In genomic region chr2:108579631-108580030, GRCh38 we compare ENCODE assay signal across 12 cellular contexts. TPM values are rescaled to one million over a fixed set of nuclear protein-coding genes. Genes with fewer than 3 reads are reported as not detected.
A peak's percentile ranks its signal among the peaks of the same experiment; 100 is the strongest.
DNase-seq lines count a peak whose midpoint lies in the region; ATAC-seq and TF ChIP-seq lines count a peak whose summit lies in the region.
"Had no signal": no experiment of that assay in that cellular context is flagged by ENCODE, and none has a peak within 500 bp of the region (broad histone marks: within the 10 kb centered on the region; RNA-seq: fewer than 3 reads in every experiment).

No MANE protein-coding gene starts in this region.

- intact Hi-C loops in left lung (cut with DNase I) = loop anchor here in 1 of 2 donors (10.0 kb wide), 1 partner anchor 225 kb away; no protein-coding TSS in a partner anchor

- DNase-seq in Karpas-422 (peak; percentile 31), chondrocyte (ENCODE audit: low spot score) (no peak), left lung (no peak), NCI-H2196 treated with DMSO at 0.1 percent for 48 hours (lab: John Stamatoyannopoulos, UW; ENCODE audit: unreplicated experiment) (no peak), cerebellum (ENCODE audit: low spot score) (no peak)
- peak in 1 of 2 donors; percentile 25 for DNase-seq in stimulated activated effector memory CD8-positive, alpha-beta T cell treated with anti-CD3 and anti-CD28 coated beads, Interleukin-12 subunit alpha, Interleukin-12 subunit beta, amount 100 ng/mL, for 72 hours (ENCODE audit: low spot score in 2 of 2)
- DNase-seq: activated CD8-positive, alpha-beta T cell treated with anti-CD3 and anti-CD28 coated beads, Interleukin-2, amount 10 ng/mL, durations not matched to agents 7 days and 5 days; DMS53; NCI-H226 had no signal

- H3K9me2 ChIP-seq in Karpas-422 (replicated peaks; ENCODE audit: insufficient read depth, low read length) = no peaks in the 10 kb centered on the region

- no peak overlapping the region for H3K4me2 ChIP-seq in Karpas-422 (ENCODE audit: low read depth, low read length, poor library complexity, severe bottlenecking)
- H3K4me2 ChIP-seq: KMS-11 had no signal

- no peaks in the 10 kb centered on the region for H3K9me3 Mint-ChIP-seq in chondrocyte (ENCODE audit: low read depth)
- no peaks in the 10 kb centered on the region for H3K9me3 Mint-ChIP-seq in stimulated activated effector memory CD8-positive, alpha-beta T cell treated with anti-CD3 and anti-CD28 coated beads, Interleukin-12 subunit alpha, Interleukin-12 subunit beta, amount 100 ng/mL, for 72 hours

- no peaks in the 10 kb centered on the region for H3K36me3 Mint-ChIP-seq in chondrocyte (ENCODE audit: low read depth)
- no peaks in the 10 kb centered on the region for H3K36me3 Mint-ChIP-seq in stimulated activated effector memory CD8-positive, alpha-beta T cell treated with anti-CD3 and anti-CD28 coated beads, Interleukin-12 subunit alpha, Interleukin-12 subunit beta, amount 100 ng/mL, for 72 hours

- H3K27ac Mint-ChIP-seq in chondrocyte (ENCODE audit: unreplicated experiment) = peak overlapping the region; percentile 95
- H3K27ac Mint-ChIP-seq in stimulated activated effector memory CD8-positive, alpha-beta T cell treated with anti-CD3 and anti-CD28 coated beads, Interleukin-12 subunit alpha, Interleukin-12 subunit beta, amount 100 ng/mL, for 72 hours = peak overlapping the region; percentile 99
- H3K27ac Mint-ChIP-seq: activated CD8-positive, alpha-beta T cell treated with anti-CD3 and anti-CD28 coated beads, Interleukin-2, amount 10 ng/mL, durations not matched to agents 7 days and 5 days had no signal

- H3K4me3 ChIP-seq in Karpas-422 (ENCODE audit: low read length) (no peak overlapping the region), left lung (no peak overlapping the region)

- H3K4me1 Mint-ChIP-seq in chondrocyte (ENCODE audit: low read depth) = peaks cover 81% of the 10 kb centered on the region
- H3K4me1 Mint-ChIP-seq in stimulated activated effector memory CD8-positive, alpha-beta T cell treated with anti-CD3 and anti-CD28 coated beads, Interleukin-12 subunit alpha, Interleukin-12 subunit beta, amount 100 ng/mL, for 72 hours = peaks cover 47% of the 10 kb centered on the region

- no peaks in the 10 kb centered on the region for H3K27me3 ChIP-seq in Karpas-422 (ENCODE audit: low read length)
- H3K27me3 ChIP-seq in left lung = no peaks in the 10 kb centered on the region

- no peak overlapping the region for H3K27ac ChIP-seq in Karpas-422 (ENCODE audit: low read length)
- no peak overlapping the region for H3K27ac ChIP-seq in left lung
- H3K27ac ChIP-seq: epithelial cell of prostate, KMS-11 had no signal

- no peak overlapping the region for H3K9ac ChIP-seq in Karpas-422 (ENCODE audit: low read length)
- H3K9ac ChIP-seq: KMS-11 had no signal

- no peaks in the 10 kb centered on the region for H3K27me3 Mint-ChIP-seq in chondrocyte (ENCODE audit: low read depth)

- H4K20me1 ChIP-seq in Karpas-422 (ENCODE audit: insufficient read depth, low read depth, low read length) = peaks cover 37% of the 10 kb centered on the region; the same call in 1 of the 2 replicates

- ATAC-seq in left lung (peak; percentile 43), GM21723 (IDR thresholded peaks at IDR 0.05; ENCODE audit: unreplicated experiment) (no peak)
- ATAC-seq in stimulated activated effector memory CD8-positive, alpha-beta T cell treated with anti-CD3 and anti-CD28 coated beads, Interleukin-12 subunit alpha, Interleukin-12 subunit beta, amount 100 ng/mL, for 72 hours = no peak
- ATAC-seq: activated CD8-positive, alpha-beta T cell treated with anti-CD3 and anti-CD28 coated beads, Interleukin-2, amount 10 ng/mL, durations not matched to agents 7 days and 5 days had no signal

- H3K4me1 ChIP-seq in Karpas-422 (ENCODE audit: low read length) (peaks cover 23% of the 10 kb centered on the region), left lung (peaks cover 24 to 46% of the 10 kb centered on the region in 2 donors)

- H3K9me3 ChIP-seq in Karpas-422 (ENCODE audit: low read length) (no peaks in the 10 kb centered on the region), left lung (no peaks in the 10 kb centered on the region)

- H3K79me2 ChIP-seq in Karpas-422 (ENCODE audit: low read length) = no peaks in the 10 kb centered on the region

- TF ChIP-seq CTCF in chondrocyte (IDR thresholded peaks at IDR 0.05) = peak; percentile 30
- TF ChIP-seq CTCF in left lung (IDR thresholded peaks at IDR 0.05) = no peak

- H2AFZ ChIP-seq in Karpas-422 (ENCODE audit: low read length) = no peak overlapping the region

- H3K36me3 ChIP-seq in Karpas-422 (ENCODE audit: insufficient read depth, low read length) = no peaks in the 10 kb centered on the region
- no peaks in the 10 kb centered on the region for H3K36me3 ChIP-seq in left lung

- H3K4me3 Mint-ChIP-seq in chondrocyte (ENCODE audit: unreplicated experiment) = peak overlapping the region; percentile 35
- no peak overlapping the region for H3K4me3 Mint-ChIP-seq in stimulated activated effector memory CD8-positive, alpha-beta T cell treated with anti-CD3 and anti-CD28 coated beads, Interleukin-12 subunit alpha, Interleukin-12 subunit beta, amount 100 ng/mL, for 72 hours
- H3K4me3 Mint-ChIP-seq: activated CD8-positive, alpha-beta T cell treated with anti-CD3 and anti-CD28 coated beads, Interleukin-2, amount 10 ng/mL, durations not matched to agents 7 days and 5 days had no signal

RNA-seq across cellular contexts. Expression of gene LIMS1, which starts 45.4 kb away (rescaled TPM):
- 9.7 and 14.1 TPM in 2 replicates for total RNA-seq in Karpas-422 (2014; rRNA removed; shearing (Covaris generic); ENCODE audit: low replicate concordance)
- total RNA-seq in chondrocyte (101 to 148 TPM (median 145 TPM) in 3 replicates), left lung (100 to 1,000 TPM; 111 to 122 TPM), cerebellum (20.6 TPM)
